ENCODE assay signal across 10 cellular contexts in the genomic region with DNA sequence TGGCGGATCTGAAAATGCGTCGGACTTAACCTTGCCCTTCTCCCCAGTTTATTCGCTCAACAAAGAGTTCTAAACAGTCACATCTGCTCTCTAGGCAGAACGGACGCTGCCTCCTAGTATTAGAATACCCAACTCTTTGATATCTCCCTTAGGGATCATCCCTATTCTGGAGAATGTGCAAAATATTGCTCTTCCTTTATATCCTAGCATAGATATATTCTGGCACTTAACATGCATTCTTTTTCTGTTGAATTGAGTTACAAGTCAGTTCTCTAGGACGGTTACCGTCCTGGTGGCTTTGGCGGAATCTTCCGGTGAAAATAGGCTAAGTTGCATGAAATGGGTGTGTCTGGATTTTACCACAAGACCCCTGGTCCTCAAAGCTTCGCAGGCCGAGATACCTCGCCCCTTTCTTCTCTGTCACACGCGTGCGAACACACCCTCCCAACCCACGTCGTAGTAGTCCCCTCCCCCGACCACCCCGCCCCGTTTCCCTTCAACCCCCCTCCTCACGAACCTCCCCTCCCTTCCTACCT. TPM values are rescaled to one million over a fixed set of nuclear protein-coding genes. Genes with fewer than 3 reads are reported as not detected.
DNase-seq lines count a peak whose midpoint lies in the region; ATAC-seq and TF ChIP-seq lines count a peak whose summit lies in the region.
"Had no signal": no experiment of that assay in that cellular context is flagged by ENCODE, and none has a peak within 500 bp of the region (broad histone marks: within the 10 kb centered on the region; RNA-seq: fewer than 3 reads in every experiment).

No MANE protein-coding gene starts in this region.

- no peak for TF ChIP-seq POLR2A in vagina (IDR thresholded peaks at IDR 0.05)

- ATAC-seq in Right ventricle myocardium inferior = no peak
- ATAC-seq in stimulated activated naive B cell treated with anti-CD40 and anti-IgM and Interleukin-4, amounts not matched to agents 10 μg/mL and 1 μg/mL and 100 μg/mL, for 72 hours (replicated peaks) = no peak
- no peak for ATAC-seq in CD8-positive, alpha-beta T cell

- TF ChIP-seq CTCF in right atrium auricular region (IDR thresholded peaks at IDR 0.05) (no peak), MCF 10A (IDR thresholded peaks at IDR 0.05; ENCODE audit: unreplicated experiment) (no peak), vagina (IDR thresholded peaks at IDR 0.05) (no peak)
- no peak for TF ChIP-seq CTCF in CD8-positive, alpha-beta T cell (IDR thresholded peaks at IDR 0.05)

- H3K9me3 Mint-ChIP-seq in MCF 10A (ENCODE audit: unreplicated experiment) = no peaks in the 10 kb centered on the region
- no peaks in the 10 kb centered on the region for H3K9me3 Mint-ChIP-seq in stimulated activated naive B cell treated with anti-CD40 and anti-IgM and Interleukin-4, amounts not matched to agents 10 μg/mL and 1 μg/mL and 100 μg/mL, for 72 hours
- H3K9me3 Mint-ChIP-seq in CD8-positive, alpha-beta T cell = no peaks in the 10 kb centered on the region
- H3K9me3 Mint-ChIP-seq: activated B cell treated with CpG ODN at 0.5 μM for 24 hours had no signal

- POLR2A ChIA-PET in MCF 10A (lab: Yijun Ruan, JAX) = interaction anchor here (0.6 to 1.9 kb wide), 4 partner anchors 42 to 121 kb away, joined by 3 to 6 read pairs (median 4); no protein-coding TSS in a partner anchor
- POLR2A ChIA-PET in CD8-positive, alpha-beta T cell (lab: Charles Lee) = interaction anchor here (0.7 kb wide), 1 partner anchor 9 kb away, joined by 3 read pairs; no protein-coding TSS in a partner anchor

- H3K27ac ChIP-seq in right atrium auricular region (no peak overlapping the region), mucosa of rectum (ENCODE audit: low read depth in 2 of 2, low read length in 2 of 2) (no peak overlapping the region), vagina (no peak overlapping the region)
- H3K27ac ChIP-seq in CD8-positive, alpha-beta T cell (ENCODE audit: low read depth, low read length) = no peak overlapping the region

- CTCF ChIA-PET in MCF 10A (lab: Yijun Ruan, JAX) = interaction anchor here (0.6 to 1.9 kb wide), 3 partner anchors 88 to 150 kb away, joined by 3 to 17 read pairs (median 3); no protein-coding TSS in a partner anchor
- CTCF ChIA-PET in CD8-positive, alpha-beta T cell (lab: Charles Lee) = no interaction called here

- no peaks in the 10 kb centered on the region for H3K4me1 Mint-ChIP-seq in MCF 10A (ENCODE audit: insufficient read depth, unreplicated experiment)
- H3K4me1 Mint-ChIP-seq in stimulated activated naive B cell treated with anti-CD40 and anti-IgM and Interleukin-4, amounts not matched to agents 10 μg/mL and 1 μg/mL and 100 μg/mL, for 72 hours = peaks cover 3 to 4% of the 10 kb centered on the region in 2 donors
- H3K4me1 Mint-ChIP-seq in CD8-positive, alpha-beta T cell (ENCODE audit: low read depth) = peaks cover 5% of the 10 kb centered on the region

- DNase-seq in right atrium auricular region (ENCODE audit: low spot score) = no peak
- no peak for DNase-seq in Right ventricle myocardium inferior (ENCODE audit: missing footprints)
- no peak for DNase-seq in MCF 10A (ENCODE audit: unreplicated experiment)
- no peak for DNase-seq in vagina (ENCODE audit: extremely low spot score in 2 of 2)
- DNase-seq in stimulated activated naive B cell treated with anti-CD40 and anti-IgM and Interleukin-4, amounts not matched to agents 10 μg/mL and 1 μg/mL and 100 μg/mL, for 72 hours = no peak
- DNase-seq in CD8-positive, alpha-beta T cell = no peak
- no peak for DNase-seq in activated CD4-positive, CD25-positive, alpha-beta regulatory T cell (lab: John Stamatoyannopoulos, UW)
- DNase-seq: activated B cell treated with CpG ODN at 0.5 μM for 24 hours, DND-41 had no signal

- H3K27ac Mint-ChIP-seq in MCF 10A (ENCODE audit: low read depth, unreplicated experiment) = no peak overlapping the region
- H3K27ac Mint-ChIP-seq in stimulated activated naive B cell treated with anti-CD40 and anti-IgM and Interleukin-4, amounts not matched to agents 10 μg/mL and 1 μg/mL and 100 μg/mL, for 72 hours = no peak overlapping the region
- no peak overlapping the region for H3K27ac Mint-ChIP-seq in CD8-positive, alpha-beta T cell
- H3K27ac Mint-ChIP-seq: activated B cell treated with CpG ODN at 0.5 μM for 24 hours had no signal

- no peaks in the 10 kb centered on the region for H3K27me3 Mint-ChIP-seq in MCF 10A (ENCODE audit: insufficient read depth, unreplicated experiment)
- peaks cover 30 to 58% of the 10 kb centered on the region in 2 donors for H3K27me3 Mint-ChIP-seq in stimulated activated naive B cell treated with anti-CD40 and anti-IgM and Interleukin-4, amounts not matched to agents 10 μg/mL and 1 μg/mL and 100 μg/mL, for 72 hours
- H3K27me3 Mint-ChIP-seq in CD8-positive, alpha-beta T cell (ENCODE audit: low read depth) = peaks cover 53% of the 10 kb centered on the region

- no TSS peak for BruUV-seq in MCF 10A (replicated peaks; lab: Mats Ljungman, UMichigan)

- H3K4me3 ChIP-seq in right atrium auricular region = peak overlapping the region; percentile 41 to 50
- H3K4me3 ChIP-seq in mucosa of rectum (ENCODE audit: low read length in 2 of 2) = peak overlapping the region; percentile 44 to 57
- H3K4me3 ChIP-seq in vagina = peak overlapping the region; percentile 16 to 31
- H3K4me3 ChIP-seq in CD8-positive, alpha-beta T cell (ENCODE audit: low read depth, low read length) = no peak overlapping the region

- H3K4me1 ChIP-seq in right atrium auricular region (peaks cover 0 to 19% of the 10 kb centered on the region in 2 donors), mucosa of rectum (ENCODE audit: control insufficient read depth in 2 of 2, insufficient read depth in 2 of 2, low read length in 2 of 2) (peaks cover 0 to 4% of the 10 kb centered on the region in 2 donors), vagina (peaks cover 18% of the 10 kb centered on the region)
- H3K4me1 ChIP-seq in CD8-positive, alpha-beta T cell (ENCODE audit: insufficient read depth, low read length) = no peaks in the 10 kb centered on the region

- peaks cover 5% of the 10 kb centered on the region for H3K36me3 Mint-ChIP-seq in MCF 10A (ENCODE audit: insufficient read depth, unreplicated experiment)
- no peaks in the 10 kb centered on the region for H3K36me3 Mint-ChIP-seq in stimulated activated naive B cell treated with anti-CD40 and anti-IgM and Interleukin-4, amounts not matched to agents 10 μg/mL and 1 μg/mL and 100 μg/mL, for 72 hours
- H3K36me3 Mint-ChIP-seq in CD8-positive, alpha-beta T cell = no peaks in the 10 kb centered on the region

- intact Hi-C loops in Right ventricle myocardium inferior (cut with DNase I) (no loop called here), MCF 10A (cut with micrococcal nuclease) (loop anchor here (2.0 to 5.0 kb wide), 3 partner anchors 36 to 112 kb away; a partner anchor contains a TSS), vagina (cut with DNase I) (no loop called here)
- intact Hi-C loops in CD8-positive, alpha-beta T cell (cut with DNase I, micrococcal nuclease) = no loop called here

- H3K27me3 ChIP-seq in right atrium auricular region (no peaks in the 10 kb centered on the region), mucosa of rectum (ENCODE audit: control insufficient read depth in 2 of 2, insufficient read depth in 2 of 2, low read length in 2 of 2) (peaks cover 4 to 5% of the 10 kb centered on the region in 2 donors), vagina (no peaks in the 10 kb centered on the region)
- H3K27me3 ChIP-seq in CD8-positive, alpha-beta T cell (ENCODE audit: insufficient read depth, low read length) = peaks cover 6% of the 10 kb centered on the region

- H3K9me3 ChIP-seq in right atrium auricular region (no peaks in the 10 kb centered on the region), mucosa of rectum (ENCODE audit: control insufficient read depth in 2 of 2, low read length in 2 of 2) (no peaks in the 10 kb centered on the region), vagina (no peaks in the 10 kb centered on the region)
- no peaks in the 10 kb centered on the region for H3K9me3 ChIP-seq in CD8-positive, alpha-beta T cell (ENCODE audit: low read length)

- peak overlapping the region; percentile 82 for H3K4me3 Mint-ChIP-seq in MCF 10A (ENCODE audit: unreplicated experiment)
- peak overlapping the region in 1 of 2 donors; percentile 79 for H3K4me3 Mint-ChIP-seq in stimulated activated naive B cell treated with anti-CD40 and anti-IgM and Interleukin-4, amounts not matched to agents 10 μg/mL and 1 μg/mL and 100 μg/mL, for 72 hours
- no peak overlapping the region for H3K4me3 Mint-ChIP-seq in CD8-positive, alpha-beta T cell
- H3K4me3 Mint-ChIP-seq: activated B cell treated with CpG ODN at 0.5 μM for 24 hours had no signal

- H3K36me3 ChIP-seq in right atrium auricular region (no peaks in the 10 kb centered on the region), mucosa of rectum (ENCODE audit: control insufficient read depth in 2 of 2, insufficient read depth in 2 of 2, low read length in 2 of 2) (no peaks in the 10 kb centered on the region), vagina (no peaks in the 10 kb centered on the region)
- no peaks in the 10 kb centered on the region for H3K36me3 ChIP-seq in CD8-positive, alpha-beta T cell (ENCODE audit: insufficient read depth, low read length)

- no peak overlapping the region for H3K9ac ChIP-seq in mucosa of rectum (ENCODE audit: low read depth in 1 of 2, low read length in 2 of 2)

RNA-seq across cellular contexts. Expression of a gene that starts 0.5 kb away (rescaled TPM):
- 10 to 100 TPM; 17.3 to 24.6 TPM for total RNA-seq in right atrium auricular region
- 2.0 TPM for total RNA-seq in Right ventricle myocardium inferior
- total RNA-seq in MCF 10A (2022) = 7.9 and 8.4 TPM in 2 replicates
- total RNA-seq in vagina = 5.6 TPM
- total RNA-seq in CD8-positive, alpha-beta T cell = 1 to 10 TPM; 1.4 to 1.9 TPM
